ENCODE assay signal across 4 cellular contexts in genomic region chr2:122041455-122041854, GRCh38.
"Had no signal": no experiment of that assay in that cellular context is flagged by ENCODE, and none has a peak within 500 bp of the region (broad histone marks: within the 10 kb centered on the region; RNA-seq: fewer than 3 reads in every experiment).

No MANE protein-coding gene starts in this region.

- H3K4me3 ChIP-seq: GM23338 had no signal

- H3K27ac Mint-ChIP-seq: GM23338, H9 had no signal

- ATAC-seq: GM23338 had no signal

- H2AFZ ChIP-seq: GM23338 had no signal

- H3K4me3 Mint-ChIP-seq: GM23338, H9 had no signal

- H3K4me2 ChIP-seq: GM23338 had no signal

- DNase-seq: H9, HCEC 1CT, IMR-90 had no signal

- H3K4me1 Mint-ChIP-seq: GM23338, H9 had no signal
